8 cellular contexts compared by ENCODE assay signal in the genomic region with DNA sequence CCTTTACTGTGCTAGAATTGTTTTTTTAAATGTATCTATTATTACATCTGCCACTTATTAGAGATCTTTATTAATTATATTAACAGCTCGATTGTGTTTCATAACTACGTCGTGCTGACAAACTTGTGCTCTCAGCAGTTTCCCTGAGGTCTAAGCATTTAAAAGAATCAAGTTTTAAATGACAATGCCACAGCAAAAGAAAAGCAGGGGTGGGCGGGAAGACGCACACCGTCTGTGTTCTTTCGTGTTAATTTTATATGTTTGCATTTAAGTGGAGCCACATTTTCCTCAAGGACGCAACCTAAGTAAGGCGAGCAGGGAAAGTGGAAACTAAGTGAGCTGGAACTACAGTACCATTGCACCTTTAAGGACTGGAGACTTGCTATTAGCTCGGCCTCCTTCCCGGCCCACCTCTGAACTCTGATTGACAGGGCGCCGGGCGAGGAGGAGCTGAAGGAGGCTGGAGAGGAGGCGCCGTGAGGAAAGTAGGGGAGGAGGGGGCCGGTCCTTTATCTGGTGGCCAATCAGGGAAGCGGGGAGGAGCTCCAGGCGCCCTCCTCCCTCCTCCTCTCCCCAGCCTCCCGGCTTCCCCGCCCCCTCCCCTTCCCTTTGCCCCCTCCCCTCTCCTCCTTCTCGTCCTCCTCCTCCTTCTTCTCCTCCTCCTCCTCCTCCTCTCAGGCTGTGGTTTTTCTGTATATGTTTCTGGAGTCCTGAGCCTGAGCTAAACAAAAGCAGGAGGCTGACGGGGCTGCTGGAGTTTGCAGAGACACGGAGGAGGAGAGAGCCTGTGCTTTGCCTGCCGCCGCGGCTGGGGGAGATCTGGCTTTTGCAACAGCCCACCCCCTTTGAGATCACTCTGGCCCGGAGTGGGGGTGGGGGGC. TPM values are rescaled to one million over a fixed set of nuclear protein-coding genes. Genes with fewer than 3 reads are reported as not detected.
DNase-seq lines count a peak whose midpoint lies in the region; ATAC-seq, FAIRE-seq and TF ChIP-seq lines count a peak whose summit lies in the region.

A gene (plus strand): TSS at position 724 of the 881 bp plus-strand sequence.

- DNase-seq in DMS 273 treated with DMSO at 0.1 percent for 48 hours (lab: John Stamatoyannopoulos, UW), result peak; percentile 99
- peak; percentile 86 for DNase-seq in RCC 7860 (ENCODE audit: low spot score)
- DNase-seq in fibroblast of mammary gland (ENCODE audit: low read depth), result peak; percentile 97
- DNase-seq in naive B cell, result peak; percentile 40
- peak; percentile 52 to 64 for DNase-seq in stimulated activated CD8-positive, alpha-beta memory T cell treated with anti-CD3 and anti-CD28 coated beads, Interleukin-7, amount 100 ng/mL, for 48 hours (ENCODE audit: extremely low read depth in 1 of 2, low read depth in 1 of 2)

- no peaks in the 10 kb centered on the region for H3K9me3 Mint-ChIP-seq in activated T-helper 17 cell treated with anti-CD3 and anti-CD28 coated beads, Interleukin-2, amount 50 U/mL, for 72 hours
- H3K9me3 Mint-ChIP-seq in naive B cell, result peaks cover 0 to 7% (median 2%) of the 10 kb centered on the region in 7 donors

- H3K27me3 Mint-ChIP-seq in activated T-helper 17 cell treated with anti-CD3 and anti-CD28 coated beads, Interleukin-2, amount 50 U/mL, for 72 hours, result peaks cover 8% of the 10 kb centered on the region
- H3K27me3 Mint-ChIP-seq in naive B cell, result peaks cover 32 to 39% (median 38%) of the 10 kb centered on the region in 3 donors

- H3K27ac ChIP-seq in KMS-11, result peak within 1 kb of the TSS; percentile 17; the same call in 1 of the 2 replicates

- H3K4me2 ChIP-seq in KMS-11, result peak within 1 kb of the TSS; percentile 84

- peaks cover 14% of the 10 kb centered on the region for H3K4me1 ChIP-seq in KMS-11 (ENCODE audit: low read depth, poor library complexity, severe bottlenecking)

- H4K20me1 ChIP-seq in KMS-11 (ENCODE audit: insufficient read depth), result no peaks in the 10 kb centered on the region

- peak within 1 kb of the TSS; percentile 96 for H3K4me3 ChIP-seq in KMS-11 (IDR thresholded peaks at IDR 0.05; ENCODE audit: insufficient read depth, low read depth, low read length)
- peak within 1 kb of the TSS; percentile 70 for H3K4me3 ChIP-seq in fibroblast of mammary gland (ENCODE audit: control insufficient read depth, low read depth, low read length)

- FAIRE-seq in RCC 7860 (lab: Jason Lieb, UNC), result peak; percentile 81

- no peak for TF ChIP-seq CTCF in KMS-11 (conservative IDR thresholded peaks at IDR 0.05; ENCODE audit: low read depth, low read length)
- no peak for TF ChIP-seq CTCF in fibroblast of mammary gland (conservative IDR thresholded peaks at IDR 0.05; ENCODE audit: control insufficient read depth, insufficient read depth, low read depth, low read length)

- no peaks in the 10 kb centered on the region for H3K36me3 Mint-ChIP-seq in activated T-helper 17 cell treated with anti-CD3 and anti-CD28 coated beads, Interleukin-2, amount 50 U/mL, for 72 hours (ENCODE audit: low read depth)
- no peaks in the 10 kb centered on the region for H3K36me3 Mint-ChIP-seq in naive B cell

- H3K4me3 Mint-ChIP-seq in activated T-helper 17 cell treated with anti-CD3 and anti-CD28 coated beads, Interleukin-2, amount 50 U/mL, for 72 hours, result peak within 1 kb of the TSS; percentile 68
- peak within 1 kb of the TSS; percentile 76 to 87 (median 82) for H3K4me3 Mint-ChIP-seq in naive B cell

- ATAC-seq in GM21737 (IDR thresholded peaks at IDR 0.05; ENCODE audit: unreplicated experiment) (peak; percentile 100), naive B cell (ENCODE audit: low read depth in 2 of 2) (peak; percentile 86 to 88)
- ATAC-seq in activated T-helper 17 cell treated with anti-CD3 and anti-CD28 coated beads, Interleukin-2, amount 50 U/mL, for 72 hours (replicated peaks), result peak; percentile 100

- H3K4me1 Mint-ChIP-seq in activated T-helper 17 cell treated with anti-CD3 and anti-CD28 coated beads, Interleukin-2, amount 50 U/mL, for 72 hours, result no peaks in the 10 kb centered on the region
- H3K4me1 Mint-ChIP-seq in naive B cell, result peaks cover 11 to 24% (median 21%) of the 10 kb centered on the region in 3 donors

- peak within 1 kb of the TSS; percentile 35 for H3K9ac ChIP-seq in KMS-11

- H3K27ac Mint-ChIP-seq in activated T-helper 17 cell treated with anti-CD3 and anti-CD28 coated beads, Interleukin-2, amount 50 U/mL, for 72 hours, result no peak within 1 kb of the TSS
- H3K27ac Mint-ChIP-seq in naive B cell, result peak within 1 kb of the TSS in 1 of 6 donors; percentile 12

- H2AFZ ChIP-seq in KMS-11 (ENCODE audit: low read depth), result peak within 1 kb of the TSS; percentile 86

- no peaks in the 10 kb centered on the region for H3K36me3 ChIP-seq in KMS-11 (ENCODE audit: insufficient read depth)

- no peaks in the 10 kb centered on the region for H3K79me2 ChIP-seq in KMS-11 (ENCODE audit: insufficient read depth, low read depth)

- H3K27me3 ChIP-seq in KMS-11 (ENCODE audit: insufficient read depth, low read depth), result no peaks in the 10 kb centered on the region

RNA-seq across cellular contexts. Expression of the gene that starts here (rescaled TPM):
- under 1 TPM; 0.22 to 0.53 TPM for total RNA-seq in activated T-helper 17 cell treated with anti-CD3 and anti-CD28 coated beads, Interleukin-2, amount 50 U/mL, for 72 hours
- under 1 TPM in 5 of 6 donors, not detected in 1; 0.04 to 0.70 (median 0.33) TPM for polyA plus RNA-seq in naive B cell (ENCODE audit: low read depth in 6 of 6)

Comparison
In these comparisons a context has a peak if more than half of its experiments do, and no peak if none do; other contexts are left out.
1. Peak in every context shown above with its lines: DNase-seq, ATAC-seq, H3K4me3 ChIP-seq and H3K27ac ChIP-seq.
2. Peak in ATAC-seq in activated T-helper 17 cell treated with anti-CD3 and anti-CD28 coated beads, Interleukin-2, amount 50 U/mL, for 72 hours; RNA of the gene not detected or under 1 TPM.
3. Peak in DNase-seq and ATAC-seq in naive B cell; RNA of the gene not detected or under 1 TPM.
4. DNase-seq: peak in every context shown above with its lines; median percentile 99 in DMS 273 treated with DMSO at 0.1 percent for 48 hours; 97 in fibroblast of mammary gland; 86 in RCC 7860; 58 in stimulated activated CD8-positive, alpha-beta memory T cell treated with anti-CD3 and anti-CD28 coated beads, Interleukin-7, amount 100 ng/mL, for 48 hours; 40 in naive B cell.